Comparison of ENCODE assay signal across 35 cellular contexts in the genomic region with DNA sequence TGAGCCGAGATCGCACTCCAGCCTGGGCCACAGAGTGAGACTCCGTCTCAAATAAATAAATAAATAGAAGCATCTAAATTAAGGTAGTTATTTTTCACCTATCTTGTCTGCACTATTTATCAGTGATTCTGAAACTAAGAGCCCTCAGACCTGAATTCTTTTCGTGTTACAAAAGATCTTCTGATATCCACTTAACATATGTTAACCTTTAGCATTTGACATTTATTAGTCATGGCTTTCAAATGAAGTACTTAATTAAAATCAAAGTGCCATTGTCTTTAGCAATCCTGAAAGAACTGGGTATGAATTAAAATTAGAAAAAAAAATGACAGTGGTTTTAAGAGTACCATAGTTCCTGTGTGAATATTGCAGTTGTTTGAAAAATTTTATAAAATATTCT.
"Had no signal": no experiment of that assay in that cellular context is flagged by ENCODE, and none has a peak within 500 bp of the region (broad histone marks: within the 10 kb centered on the region; RNA-seq: fewer than 3 reads in every experiment).

No MANE protein-coding gene starts in this region.

- DNase-seq: Karpas-422, Kasumi-1, MG63, MM.1S, MV-4-11, NCI-H1048, NCI-H1092, NCI-H1092 treated with DMSO at 0.1 percent for 48 hours, NCI-H1105, NCI-H1105 treated with DMSO at 0.1 percent for 48 hours, NCI-H1417, NCI-H1417 treated with DMSO at 0.1 percent for 48 hours, NCI-H1436, NCI-H1436 treated with DMSO at 0.1 percent for 48 hours, NCI-H146, NCI-H1694, NCI-H1694 treated with DMSO at 0.1 percent for 48 hours, NCI-H187, NCI-H187 treated with DMSO at 0.1 percent for 48 hours, NCI-H1930, NCI-H2029, NCI-H2029 treated with DMSO at 0.1 percent for 48 hours, NCI-H2081, NCI-H2081 treated with DMSO at 0.1 percent for 48 hours, NCI-H2107, NCI-H2171, NCI-H2171 treated with DMSO at 0.1 percent for 48 hours, NCI-H2227 treated with DMSO at 0.1 percent for 48 hours, NCI-H226, NCI-H345, NCI-H446, NCI-H446 treated with DMSO at 0.1 percent for 48 hours, NCI-H510A, NCI-H510A treated with DMSO at 0.1 percent for 48 hours had no signal

- H3K27ac ChIP-seq: KMS-11 had no signal

- H3K27me3 ChIP-seq: MG63 had no signal
